17 cellular contexts compared by ENCODE assay signal in the genomic region with DNA sequence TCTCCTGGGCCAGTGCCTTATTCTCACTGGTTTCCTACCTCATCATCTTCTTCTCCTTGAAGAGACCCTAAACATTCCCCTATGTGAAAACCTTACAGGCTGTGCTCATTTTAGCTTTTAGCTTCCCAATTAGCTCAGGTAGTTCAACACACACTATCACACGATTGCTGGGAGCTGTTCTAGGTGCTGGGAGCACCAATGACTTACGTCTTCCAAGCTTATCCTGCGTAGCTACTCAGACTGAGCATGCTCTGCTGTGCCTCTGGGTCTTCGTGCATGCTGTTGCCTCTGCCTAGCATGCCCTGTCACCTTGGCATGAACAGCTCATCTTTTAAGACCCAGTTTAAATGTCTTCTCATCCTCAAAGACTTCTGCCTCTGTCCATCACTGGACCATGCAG.
"Had no signal": no experiment of that assay in that cellular context is flagged by ENCODE, and none has a peak within 500 bp of the region (broad histone marks: within the 10 kb centered on the region; RNA-seq: fewer than 3 reads in every experiment).

No MANE protein-coding gene starts in this region.

- DNase-seq: activated B cell treated with CpG ODN at 0.5 μM for 24 hours; activated CD4-positive, alpha-beta memory T cell treated with anti-CD3 and anti-CD28 coated beads for 36 hours; activated CD4-positive, alpha-beta T cell treated with anti-CD3 and anti-CD28 coated beads for 4 hours; activated T-cell treated with anti-CD3 and anti-CD28 coated beads for 4 hours; amniotic stem cell; caudate nucleus; colonic mucosa; left cardiac atrium; mesenchymal stem cell; naive thymus-derived CD4-positive, alpha-beta T cell; stimulated activated CD4-positive, alpha-beta T cell treated with anti-CD3 and anti-CD28 coated beads, Interleukin-12 subunit alpha, Interleukin-12 subunit beta, amount 100 ng/mL, for 4 hours; stimulated activated CD4-positive, alpha-beta T cell treated with anti-CD3 and anti-CD28 coated beads, Interleukin-1b, Interleukin-23, amount 100 ng/mL, for 48 hours; stimulated activated CD8-positive, alpha-beta memory T cell treated with anti-CD3 and anti-CD28 coated beads, Interleukin-4, amount 100 ng/mL, for 48 hours; stimulated activated naive CD4-positive, alpha-beta T cell; thyroid gland had no signal

- H3K36me3 ChIP-seq: colonic mucosa, esophagus muscularis mucosa, thyroid gland, vagina had no signal

- H3K4me3 ChIP-seq: colonic mucosa, esophagus muscularis mucosa, thyroid gland, vagina had no signal

- H3K27me3 ChIP-seq: colonic mucosa, esophagus muscularis mucosa, thyroid gland, vagina had no signal

- ATAC-seq: left cardiac atrium; naive thymus-derived CD4-positive, alpha-beta T cell had no signal
